Comparison of ENCODE assay signal across 8 cellular contexts in the genomic region with DNA sequence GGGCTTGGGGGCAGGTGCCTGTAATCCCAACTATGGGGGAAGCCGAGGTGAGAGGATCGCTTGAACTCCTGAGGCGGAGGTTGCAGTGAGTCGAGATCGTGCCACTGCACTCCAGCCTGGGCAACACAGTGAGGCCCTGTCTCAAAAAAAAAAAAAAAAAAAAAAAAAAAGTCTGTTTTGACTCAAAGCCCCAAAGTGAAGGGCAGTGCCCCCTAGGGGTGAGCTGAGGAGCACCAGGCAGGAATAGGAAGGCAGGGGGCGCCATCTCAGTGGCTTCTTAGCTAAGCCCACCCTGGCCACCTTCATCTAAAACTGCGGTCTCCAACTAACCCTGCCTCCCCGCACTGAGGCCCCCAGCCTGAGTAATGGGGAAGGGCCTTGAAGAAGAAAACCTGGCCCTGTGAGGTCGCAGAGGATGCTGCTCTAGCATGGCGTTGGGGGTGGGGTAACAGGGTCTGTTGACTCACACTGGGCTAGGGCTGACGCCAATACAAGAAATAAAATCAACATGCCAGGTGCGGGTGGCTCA. TPM values are rescaled to one million over a fixed set of nuclear protein-coding genes. Genes with fewer than 3 reads are reported as not detected.
A peak's percentile ranks its signal among the peaks of the same experiment; 100 is the strongest.
DNase-seq lines count a peak whose midpoint lies in the region; ATAC-seq and TF ChIP-seq lines count a peak whose summit lies in the region.

No MANE protein-coding gene starts in this region.

- peak; percentile 99 for DNase-seq in ELF-1 (ENCODE audit: low read depth, low spot score)
- peak; percentile 38 for DNase-seq in LoVo (ENCODE audit: low spot score)
- peak; percentile 35 for DNase-seq in activated CD8-positive, alpha-beta memory T cell treated with anti-CD3 and anti-CD28 coated beads, Interleukin-2, amount 50 U/mL, for 4 hours
- no peak for DNase-seq in left ventricle myocardium inferior
- DNase-seq in stimulated activated CD8-positive, alpha-beta memory T cell treated with anti-CD3 and anti-CD28 coated beads, Interleukin-4, amount 100 ng/mL, for 48 hours = peak; percentile 72
- no peak for DNase-seq in DMS153 (lab: John Stamatoyannopoulos, UW)

- H3K9me3 ChIP-seq in left ventricle myocardium inferior (replicated peaks) = no peaks in the 10 kb centered on the region

- peak; percentile 60 for TF ChIP-seq CTCF in left ventricle myocardium inferior (IDR thresholded peaks at IDR 0.05; ENCODE audit: borderline replicate concordance)

- no peak overlapping the region for H3K4me3 ChIP-seq in left ventricle myocardium inferior

- H3K27ac ChIP-seq in left ventricle myocardium inferior (replicated peaks) = peak overlapping the region; percentile 86

- H3K36me3 ChIP-seq in left ventricle myocardium inferior = no peaks in the 10 kb centered on the region

- intact Hi-C loops in left ventricle myocardium inferior (cut with micrococcal nuclease) = no loop called here

- peaks cover 96% of the 10 kb centered on the region for H3K4me1 ChIP-seq in left ventricle myocardium inferior

- no peak for ATAC-seq in HG03196 (IDR thresholded peaks at IDR 0.05; ENCODE audit: unreplicated experiment)
- ATAC-seq in HG03135 (IDR thresholded peaks at IDR 0.05; ENCODE audit: unreplicated experiment) = no peak

- H3K27me3 ChIP-seq in left ventricle myocardium inferior (ENCODE audit: low read depth) = no peaks in the 10 kb centered on the region

RNA-seq across cellular contexts. Expression of a gene that starts 9.8 kb away (rescaled TPM):
- 67.4 TPM for total RNA-seq in left ventricle myocardium inferior

Comparison
In these comparisons a context has a peak if more than half of its experiments do, and no peak if none do; other contexts are left out.
1. DNase-seq: peak in ELF-1 (single experiment), LoVo (single experiment), activated CD8-positive, alpha-beta memory T cell treated with anti-CD3 and anti-CD28 coated beads, Interleukin-2, amount 50 U/mL, for 4 hours (single experiment) and stimulated activated CD8-positive, alpha-beta memory T cell treated with anti-CD3 and anti-CD28 coated beads, Interleukin-4, amount 100 ng/mL, for 48 hours (single experiment); none in left ventricle myocardium inferior (single experiment) and DMS153 (single experiment).